ENCODE assay signal across 8 cellular contexts in the genomic region with DNA sequence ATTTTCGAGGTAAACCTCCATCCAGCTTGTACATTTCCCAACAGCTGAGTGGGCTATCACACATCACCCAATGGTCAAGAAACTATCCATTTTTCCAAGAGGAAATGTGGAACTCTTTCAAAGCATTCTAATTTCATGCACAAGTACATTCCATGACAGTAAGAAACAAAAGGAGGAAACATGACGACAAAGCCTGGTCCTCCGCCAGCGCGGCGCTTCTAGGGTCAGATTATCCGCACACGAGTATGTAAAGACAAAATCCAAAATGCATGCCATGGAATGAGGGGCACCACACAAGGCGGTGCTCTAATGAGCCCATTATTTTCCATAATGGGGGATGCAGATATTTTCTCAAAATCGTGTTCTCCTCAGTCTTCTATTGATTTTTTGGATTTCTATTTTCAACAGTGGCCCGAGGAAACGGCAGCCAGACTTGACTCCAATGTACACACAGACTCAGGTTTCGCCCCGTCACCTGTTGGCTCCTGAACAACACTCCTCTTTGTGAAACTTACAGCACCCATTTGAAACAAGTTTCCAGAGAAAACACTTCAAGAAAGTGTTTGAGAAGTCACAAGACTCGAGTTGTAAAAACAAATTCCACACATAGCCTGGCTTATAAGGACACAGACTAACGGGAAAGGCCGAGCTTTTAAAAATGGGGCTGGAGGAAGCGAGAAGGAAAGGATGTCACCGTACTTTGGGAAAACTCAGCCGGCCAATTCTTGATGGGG.
A peak's percentile ranks its signal among the peaks of the same experiment; 100 is the strongest.
DNase-seq lines count a peak whose midpoint lies in the region; ATAC-seq and TF ChIP-seq lines count a peak whose summit lies in the region.

No MANE protein-coding gene starts in this region.

- no peaks in the 10 kb centered on the region for H3K4me1 ChIP-seq in aorta (ENCODE audit: control insufficient read depth in 1 of 2, insufficient read depth in 2 of 2, low read length in 2 of 2)

- peaks cover 0 to 13% (median 6%) of the 10 kb centered on the region in 7 donors for H3K9me3 Mint-ChIP-seq in CD14-positive monocyte
- no peaks in the 10 kb centered on the region for H3K9me3 Mint-ChIP-seq in IgD-negative memory B cell
- H3K9me3 Mint-ChIP-seq in memory B cell, result no peaks in the 10 kb centered on the region

- DNase-seq in CD14-positive monocyte (ENCODE audit: low spot score) (no peak), cardiac fibroblast (ENCODE audit: low read depth in 2 of 2) (peak; percentile 78 to 79), memory B cell (ENCODE audit: low spot score in 2 of 2) (no peak), aorta (peak in 1 of 2 donors; percentile 85), amniotic stem cell (lab: John Stamatoyannopoulos, UW) (no peak)
- no peak for DNase-seq in activated CD4-positive, alpha-beta T cell treated with anti-CD3 and anti-CD28 coated beads for 1 hour

- no peaks in the 10 kb centered on the region for H3K36me3 ChIP-seq in aorta (ENCODE audit: control insufficient read depth in 1 of 2, insufficient read depth in 2 of 2, low read length in 1 of 2)

- no peak for TF ChIP-seq CTCF in CD14-positive monocyte (IDR thresholded peaks at IDR 0.05)
- TF ChIP-seq CTCF in cardiac fibroblast (IDR thresholded peaks at IDR 0.05; ENCODE audit: low read depth, low read length), result no peak

- no peak overlapping the region for H3K27ac Mint-ChIP-seq in CD14-positive monocyte
- peak overlapping the region in 2 of 3 donors; percentile 55 to 93 for H3K27ac Mint-ChIP-seq in IgD-negative memory B cell
- H3K27ac Mint-ChIP-seq in memory B cell, result peak overlapping the region; percentile 86

- H3K27ac ChIP-seq in aorta (ENCODE audit: low read depth in 1 of 2, low read length in 2 of 2), result peak overlapping the region in 1 of 2 donors; percentile 58

- peaks cover 43 to 77% (median 56%) of the 10 kb centered on the region in 3 donors for H3K27me3 Mint-ChIP-seq in CD14-positive monocyte (ENCODE audit: low read depth in 3 of 3)
- peaks cover 3% of the 10 kb centered on the region for H3K27me3 Mint-ChIP-seq in IgD-negative memory B cell
- H3K27me3 Mint-ChIP-seq in memory B cell, result no peaks in the 10 kb centered on the region

- WGBS in aorta, 2 donors, result 14 to 19% methylated on average over 20 of the region's 20 CpGs

- H3K36me3 Mint-ChIP-seq in CD14-positive monocyte, result peaks cover 6 to 7% of the 10 kb centered on the region in 2 donors
- no peaks in the 10 kb centered on the region for H3K36me3 Mint-ChIP-seq in IgD-negative memory B cell
- peaks cover 4% of the 10 kb centered on the region for H3K36me3 Mint-ChIP-seq in memory B cell

- peak overlapping the region; percentile 86 to 95 for H3K4me3 Mint-ChIP-seq in CD14-positive monocyte
- peak overlapping the region; percentile 89 to 94 (median 94) for H3K4me3 Mint-ChIP-seq in IgD-negative memory B cell
- H3K4me3 Mint-ChIP-seq in memory B cell, result peak overlapping the region; percentile 98

- intact Hi-C loops in CD14-positive monocyte (cut with micrococcal nuclease) (no loop called here), aorta (cut with DNase I) (loop anchor here (2.0 to 10.0 kb wide), 5 partner anchors 85 to 855 kb away; a partner anchor contains a TSS)

- H3K4me1 Mint-ChIP-seq in CD14-positive monocyte (peaks cover 17% of the 10 kb centered on the region), IgD-negative memory B cell (peaks cover 22 to 29% (median 23%) of the 10 kb centered on the region in 3 donors), memory B cell (peaks cover 35% of the 10 kb centered on the region)

- H3K4me3 ChIP-seq in cardiac fibroblast (replicated peaks in 1 of 2; ENCODE audit: low read depth in 2 of 2, low read length in 2 of 2), result peak overlapping the region; percentile 74 to 79
- peak overlapping the region; percentile 77 to 95 for H3K4me3 ChIP-seq in aorta (ENCODE audit: low read length in 2 of 2)

- H3K9me3 ChIP-seq in aorta (ENCODE audit: control insufficient read depth, low read length), result no peaks in the 10 kb centered on the region

- no peak for ATAC-seq in memory B cell (ENCODE audit: low read depth)
- no peak for ATAC-seq in aorta (ENCODE audit: low FRiP score)
- ATAC-seq in HG02623 (IDR thresholded peaks at IDR 0.05; ENCODE audit: unreplicated experiment), result no peak

- no peaks in the 10 kb centered on the region for H3K27me3 ChIP-seq in aorta (ENCODE audit: control insufficient read depth in 1 of 2, insufficient read depth in 2 of 2, low read length in 1 of 2)

Comparison
In these comparisons a context has a peak if more than half of its experiments do, and no peak if none do; other contexts are left out.
1. DNase-seq: peak in cardiac fibroblast (2 of 2); none in CD14-positive monocyte (single experiment), memory B cell (0 of 2), amniotic stem cell (single experiment) and activated CD4-positive, alpha-beta T cell treated with anti-CD3 and anti-CD28 coated beads for 1 hour (single experiment).
2. H3K27ac Mint-ChIP-seq: peak in IgD-negative memory B cell (2 of 3) and memory B cell (single experiment); none in CD14-positive monocyte (0 of 7).
3. intact Hi-C loops: an anchor here in aorta (2.0 to 10.0 kb wide); none called in CD14-positive monocyte.
4. Peak in every context shown above with its lines, with median percentiles within 50 percentile points of each other: H3K4me3 Mint-ChIP-seq.